In genomic region chr12:109741286-109741969, GRCh38 we compare ENCODE assay signal across 24 cellular contexts. TPM values are rescaled to one million over a fixed set of nuclear protein-coding genes. Genes with fewer than 3 reads are reported as not detected.
DNase-seq lines count a peak whose midpoint lies in the region; ATAC-seq and TF ChIP-seq lines count a peak whose summit lies in the region.
"Had no signal": no experiment of that assay in that cellular context is flagged by ENCODE, and none has a peak within 500 bp of the region (broad histone marks: within the 10 kb centered on the region; RNA-seq: fewer than 3 reads in every experiment).

No MANE protein-coding gene starts in this region.

- no peaks in the 10 kb centered on the region for H3K36me3 Mint-ChIP-seq in activated naive CD4-positive, alpha-beta T cell treated with anti-CD3 and anti-CD28 coated beads, Interleukin-2, amount 10 ng/mL, durations not matched to agents 7 days and 5 days
- H3K36me3 Mint-ChIP-seq: naive thymus-derived CD4-positive, alpha-beta T cell had no signal

- H3K9me3 ChIP-seq in lower lobe of right lung = no peaks in the 10 kb centered on the region
- H3K9me3 ChIP-seq: thoracic aorta had no signal

- no peaks in the 10 kb centered on the region for H3K9me3 Mint-ChIP-seq in activated naive CD4-positive, alpha-beta T cell treated with anti-CD3 and anti-CD28 coated beads, Interleukin-2, amount 10 ng/mL, durations not matched to agents 7 days and 5 days
- H3K9me3 Mint-ChIP-seq: activated CD8-positive, alpha-beta T cell treated with anti-CD3 and anti-CD28 coated beads for 36 hours; naive thymus-derived CD4-positive, alpha-beta T cell; T-helper 1 cell treated with Interleukin-12 subunit alpha and Interleukin-12 subunit beta and Interleukin-4 antibody, amounts not matched to agents 30 μg/mL and 1 μg/mL, for 36 hours had no signal

- no peak for ATAC-seq in Right ventricle myocardium superior (ENCODE audit: poor library complexity)
- ATAC-seq in lower lobe of right lung = no peak
- no peak for ATAC-seq in HG03159 (IDR thresholded peaks at IDR 0.05; ENCODE audit: unreplicated experiment)
- ATAC-seq: activated CD8-positive, alpha-beta T cell treated with anti-CD3 and anti-CD28 coated beads for 36 hours; naive thymus-derived CD4-positive, alpha-beta T cell had no signal

- CTCF ChIA-PET in activated naive CD4-positive, alpha-beta T cell treated with anti-CD3 and anti-CD28 coated beads, Interleukin-2, amount 10 ng/mL, durations not matched to agents 7 days and 5 days (lab: Charles Lee) = no interaction called here

- peaks cover 9% of the 10 kb centered on the region for H3K27me3 ChIP-seq in lower lobe of right lung (ENCODE audit: low read depth)

- H3K36me3 ChIP-seq in lower lobe of right lung = no peaks in the 10 kb centered on the region
- H3K36me3 ChIP-seq: thoracic aorta had no signal

- H3K4me3 ChIP-seq in lower lobe of right lung = no peak overlapping the region
- H3K4me3 ChIP-seq: thoracic aorta had no signal

- TF ChIP-seq CTCF in lower lobe of right lung (IDR thresholded peaks at IDR 0.05) = no peak

- peaks cover 28% of the 10 kb centered on the region for H3K27me3 Mint-ChIP-seq in activated naive CD4-positive, alpha-beta T cell treated with anti-CD3 and anti-CD28 coated beads, Interleukin-2, amount 10 ng/mL, durations not matched to agents 7 days and 5 days
- H3K27me3 Mint-ChIP-seq: activated CD8-positive, alpha-beta T cell treated with anti-CD3 and anti-CD28 coated beads for 36 hours had no signal

- H3K4me1 ChIP-seq in lower lobe of right lung = peaks cover 15% of the 10 kb centered on the region

- DNase-seq in activated naive CD4-positive, alpha-beta T cell treated with anti-CD3 and anti-CD28 coated beads, Interleukin-2, amount 10 ng/mL, durations not matched to agents 7 days and 5 days = peak; percentile 5
- no peak for DNase-seq in activated naive CD4-positive, alpha-beta T cell treated with Interleukin-2 at 50 U/mL for 16 hours
- DNase-seq in Right ventricle myocardium superior (peak; percentile 8), lower lobe of right lung (peak; percentile 17), substantia nigra (lab: John Stamatoyannopoulos, UW) (no peak), KG1 (lab: John Stamatoyannopoulos, UW) (no peak)
- no peak for DNase-seq in activated T-cell treated with anti-CD3 and anti-CD28 coated beads, Interleukin-2, amount 50 U/mL, for 1 hour
- DNase-seq: activated CD8-positive, alpha-beta T cell treated with anti-CD3 and anti-CD28 coated beads for 36 hours; amniotic stem cell; central memory CD4-positive, alpha-beta T cell; effector CD8-positive, alpha-beta T cell; GOT3; mammary epithelial cell; naive thymus-derived CD4-positive, alpha-beta T cell; NCI-H1417 treated with DMSO at 0.1 percent for 48 hours; NCI-H2171 treated with DMSO at 0.1 percent for 48 hours; NCI-H526 treated with DMSO at 0.1 percent for 48 hours; OCI-M1; stimulated activated CD4-positive, alpha-beta T cell treated with anti-CD3 and anti-CD28 coated beads, Interleukin-12 subunit alpha, Interleukin-12 subunit beta, amount 100 ng/mL, for 4 hours; stimulated activated CD8-positive, alpha-beta memory T cell treated with anti-CD3 and anti-CD28 coated beads, Interleukin-4, amount 100 ng/mL, for 48 hours had no signal

- no peak overlapping the region for H3K27ac Mint-ChIP-seq in activated naive CD4-positive, alpha-beta T cell treated with anti-CD3 and anti-CD28 coated beads, Interleukin-2, amount 10 ng/mL, durations not matched to agents 7 days and 5 days
- H3K27ac Mint-ChIP-seq: activated CD8-positive, alpha-beta T cell treated with anti-CD3 and anti-CD28 coated beads for 36 hours; naive thymus-derived CD4-positive, alpha-beta T cell; progenitor cell of endocrine pancreas; T-helper 1 cell treated with Interleukin-12 subunit alpha and Interleukin-12 subunit beta and Interleukin-4 antibody, amounts not matched to agents 30 μg/mL and 1 μg/mL, for 36 hours had no signal

- no peaks in the 10 kb centered on the region for H3K4me1 Mint-ChIP-seq in activated naive CD4-positive, alpha-beta T cell treated with anti-CD3 and anti-CD28 coated beads, Interleukin-2, amount 10 ng/mL, durations not matched to agents 7 days and 5 days
- H3K4me1 Mint-ChIP-seq: naive thymus-derived CD4-positive, alpha-beta T cell had no signal

- intact Hi-C loops in Right ventricle myocardium superior (cut with DNase I) (no loop called here), lower lobe of right lung (cut with DNase I) (no loop called here)

- H3K4me3 Mint-ChIP-seq in activated naive CD4-positive, alpha-beta T cell treated with anti-CD3 and anti-CD28 coated beads, Interleukin-2, amount 10 ng/mL, durations not matched to agents 7 days and 5 days = no peak overlapping the region
- H3K4me3 Mint-ChIP-seq: activated CD8-positive, alpha-beta T cell treated with anti-CD3 and anti-CD28 coated beads for 36 hours; naive thymus-derived CD4-positive, alpha-beta T cell; T-helper 1 cell treated with Interleukin-12 subunit alpha and Interleukin-12 subunit beta and Interleukin-4 antibody, amounts not matched to agents 30 μg/mL and 1 μg/mL, for 36 hours had no signal

- H3K27ac ChIP-seq in lower lobe of right lung (no peak overlapping the region), substantia nigra (ENCODE audit: low read depth, low read length, poor library complexity, severe bottlenecking) (peak overlapping the region; percentile 27)
- H3K27ac ChIP-seq: thoracic aorta had no signal

RNA-seq across cellular contexts. Expression of gene FAM222A, which starts 27.8 kb away (rescaled TPM):
- total RNA-seq in Right ventricle myocardium superior = 25.0 TPM
- 2.4 TPM for total RNA-seq in lower lobe of right lung

Comparison
In these comparisons a context has a peak if more than half of its experiments do, and no peak if none do; other contexts are left out.
1. DNase-seq: peak in activated naive CD4-positive, alpha-beta T cell treated with anti-CD3 and anti-CD28 coated beads, Interleukin-2, amount 10 ng/mL, durations not matched to agents 7 days and 5 days (single experiment), Right ventricle myocardium superior (single experiment) and lower lobe of right lung (single experiment); none in activated naive CD4-positive, alpha-beta T cell treated with Interleukin-2 at 50 U/mL for 16 hours (single experiment), substantia nigra (0 of 49), activated T-cell treated with anti-CD3 and anti-CD28 coated beads, Interleukin-2, amount 50 U/mL, for 1 hour (single experiment) and KG1 (single experiment).